9 cellular contexts compared by ENCODE assay signal in genomic region chr4:98289375-98289774, GRCh38. TPM values are rescaled to one million over a fixed set of nuclear protein-coding genes. Genes with fewer than 3 reads are reported as not detected.
DNase-seq lines count a peak whose midpoint lies in the region; ATAC-seq and TF ChIP-seq lines count a peak whose summit lies in the region.
"Had no signal": no experiment of that assay in that cellular context is flagged by ENCODE, and none has a peak within 500 bp of the region (broad histone marks: within the 10 kb centered on the region; RNA-seq: fewer than 3 reads in every experiment).

No MANE protein-coding gene starts in this region.

- no peaks in the 10 kb centered on the region for H3K27me3 ChIP-seq in CD4-positive, alpha-beta T cell (ENCODE audit: control insufficient read depth, insufficient read depth, low read length)
- H3K27me3 ChIP-seq: esophagus squamous epithelium had no signal

- H3K27ac ChIP-seq in CD4-positive, alpha-beta T cell (ENCODE audit: low read depth, low read length): no peak overlapping the region
- H3K27ac ChIP-seq: esophagus squamous epithelium had no signal

- H3K4me1 Mint-ChIP-seq in CD4-positive, alpha-beta T cell (ENCODE audit: low read depth): peaks cover 64% of the 10 kb centered on the region
- H3K4me1 Mint-ChIP-seq in activated CD8-positive, alpha-beta T cell treated with anti-CD3 and anti-CD28 coated beads, Interleukin-2, amount 10 ng/mL, durations not matched to agents 7 days and 5 days (ENCODE audit: low read depth): peaks cover 28% of the 10 kb centered on the region

- no peaks in the 10 kb centered on the region for H3K9me3 Mint-ChIP-seq in CD4-positive, alpha-beta T cell
- H3K9me3 Mint-ChIP-seq in activated CD8-positive, alpha-beta T cell treated with anti-CD3 and anti-CD28 coated beads, Interleukin-2, amount 10 ng/mL, durations not matched to agents 7 days and 5 days (ENCODE audit: insufficient read depth): no peaks in the 10 kb centered on the region

- H3K9me3 ChIP-seq in CD4-positive, alpha-beta T cell (ENCODE audit: control insufficient read depth, low read length): no peaks in the 10 kb centered on the region
- H3K9me3 ChIP-seq: esophagus squamous epithelium had no signal

- POLR2A ChIA-PET in CD4-positive, alpha-beta T cell (lab: Charles Lee): interaction anchor here (0.7 to 1.2 kb wide), 2 partner anchors 28 to 320 kb away, joined by 3 to 8 read pairs; partner anchors contain the start of gene RAP1GDS1
- POLR2A ChIA-PET in activated CD8-positive, alpha-beta T cell treated with anti-CD3 and anti-CD28 coated beads, Interleukin-2, amount 10 ng/mL, durations not matched to agents 7 days and 5 days (lab: Charles Lee): no interaction called here

- H3K4me3 Mint-ChIP-seq in CD4-positive, alpha-beta T cell: peak overlapping the region; percentile 32
- peak overlapping the region; percentile 13 for H3K4me3 Mint-ChIP-seq in activated CD8-positive, alpha-beta T cell treated with anti-CD3 and anti-CD28 coated beads, Interleukin-2, amount 10 ng/mL, durations not matched to agents 7 days and 5 days

- CTCF ChIA-PET in CD4-positive, alpha-beta T cell (lab: Charles Lee): interaction anchor here (1.4 kb wide), 1 partner anchor 18 kb away, joined by 3 read pairs; no protein-coding TSS in a partner anchor
- CTCF ChIA-PET in activated CD8-positive, alpha-beta T cell treated with anti-CD3 and anti-CD28 coated beads, Interleukin-2, amount 10 ng/mL, durations not matched to agents 7 days and 5 days (lab: Charles Lee): interaction anchor here (1.2 to 1.5 kb wide), 3 partner anchors 19 to 766 kb away, joined by 4 read pairs; no protein-coding TSS in a partner anchor

- DNase-seq in CD4-positive, alpha-beta T cell: no peak
- DNase-seq in activated CD8-positive, alpha-beta T cell treated with anti-CD3 and anti-CD28 coated beads, Interleukin-2, amount 10 ng/mL, durations not matched to agents 7 days and 5 days: no peak
- no peak for DNase-seq in NK-92 treated with Interleukin-12 subunit alpha and Interleukin-12 subunit beta, amount 100 ng/mL, for 24 hours (lab: John Stamatoyannopoulos, UW)
- no peak for DNase-seq in DMS53 (lab: John Stamatoyannopoulos, UW)
- no peak for DNase-seq in NCI-H524 (lab: John Stamatoyannopoulos, UW)
- DNase-seq: esophagus squamous epithelium had no signal

- H3K27me3 Mint-ChIP-seq in CD4-positive, alpha-beta T cell: no peaks in the 10 kb centered on the region
- no peaks in the 10 kb centered on the region for H3K27me3 Mint-ChIP-seq in activated CD8-positive, alpha-beta T cell treated with anti-CD3 and anti-CD28 coated beads, Interleukin-2, amount 10 ng/mL, durations not matched to agents 7 days and 5 days (ENCODE audit: low read depth)

- H3K36me3 Mint-ChIP-seq in CD4-positive, alpha-beta T cell (ENCODE audit: low read depth): peaks cover 13% of the 10 kb centered on the region
- H3K36me3 Mint-ChIP-seq in activated CD8-positive, alpha-beta T cell treated with anti-CD3 and anti-CD28 coated beads, Interleukin-2, amount 10 ng/mL, durations not matched to agents 7 days and 5 days (ENCODE audit: low read depth): peaks cover 18% of the 10 kb centered on the region

- ATAC-seq in CD4-positive, alpha-beta T cell (ENCODE audit: poor library complexity): no peak
- ATAC-seq in GM19372 (IDR thresholded peaks at IDR 0.05; ENCODE audit: low read depth, unreplicated experiment) (peak; percentile 49), HG03097 (IDR thresholded peaks at IDR 0.05; ENCODE audit: low FRiP score, unreplicated experiment) (peak; percentile 58), esophagus mucosa (no peak)
- no peak for ATAC-seq in activated CD8-positive, alpha-beta T cell treated with anti-CD3 and anti-CD28 coated beads, Interleukin-2, amount 10 ng/mL, durations not matched to agents 7 days and 5 days

- no peak for TF ChIP-seq CTCF in CD4-positive, alpha-beta T cell (IDR thresholded peaks at IDR 0.05)

- peak overlapping the region; percentile 81 for H3K27ac Mint-ChIP-seq in CD4-positive, alpha-beta T cell
- H3K27ac Mint-ChIP-seq in activated CD8-positive, alpha-beta T cell treated with anti-CD3 and anti-CD28 coated beads, Interleukin-2, amount 10 ng/mL, durations not matched to agents 7 days and 5 days: no peak overlapping the region

- intact Hi-C loops in CD4-positive, alpha-beta T cell (cut with DNase I, micrococcal nuclease): no loop called here

RNA-seq across cellular contexts. Expression of gene RAP1GDS1, which starts 28.2 kb away (rescaled TPM):
- 10 to 100 TPM; 22.3 to 25.2 TPM for total RNA-seq in CD4-positive, alpha-beta T cell
- total RNA-seq in activated CD8-positive, alpha-beta T cell treated with anti-CD3 and anti-CD28 coated beads, Interleukin-2, amount 10 ng/mL, durations not matched to agents 7 days and 5 days: 10 to 100 TPM; 64.4 to 65.5 TPM
- total RNA-seq in esophagus mucosa: 36.5 TPM

Comparison
In these comparisons a context has a peak if more than half of its experiments do, and no peak if none do; other contexts are left out.
1. ATAC-seq: peak in GM19372 (single experiment) and HG03097 (single experiment); none in CD4-positive, alpha-beta T cell (single experiment), activated CD8-positive, alpha-beta T cell treated with anti-CD3 and anti-CD28 coated beads, Interleukin-2, amount 10 ng/mL, durations not matched to agents 7 days and 5 days (single experiment) and esophagus mucosa (single experiment).